ENCODE assay signal across 14 cellular contexts in genomic region chr11:16811136-16812020, GRCh38.
"Had no signal": no experiment of that assay in that cellular context is flagged by ENCODE, and none has a peak within 500 bp of the region (broad histone marks: within the 10 kb centered on the region; RNA-seq: fewer than 3 reads in every experiment).

No MANE protein-coding gene starts in this region.

- H3K36me3 Mint-ChIP-seq: activated naive CD8-positive, alpha-beta T cell treated with anti-CD3 and anti-CD28 coated beads, Interleukin-2, amount 10 ng/mL, durations not matched to agents 7 days and 5 days; immature natural killer cell had no signal

- H3K36me3 ChIP-seq: SJCRH30 had no signal

- H3K4me1 Mint-ChIP-seq: immature natural killer cell had no signal

- H3K27ac ChIP-seq: SJCRH30 had no signal

- H3K4me3 ChIP-seq: gastroesophageal sphincter, pancreas, SJCRH30, upper lobe of left lung had no signal

- H3K4me3 Mint-ChIP-seq: activated naive CD8-positive, alpha-beta T cell treated with anti-CD3 and anti-CD28 coated beads, Interleukin-2, amount 10 ng/mL, durations not matched to agents 7 days and 5 days; activated T-cell treated with anti-CD3 and anti-CD28 coated beads, Interleukin-2, amount 50 U/mL, for 4 hours; immature natural killer cell; nephron; T-helper 2 cell treated with Interferon-gamma antibody and Interleukin-4, amounts not matched to agents 5 μg/mL and 100 μg/mL, for 36 hours had no signal

- H3K9me3 ChIP-seq: gastroesophageal sphincter, pancreas, SJCRH30, upper lobe of left lung had no signal

- H3K27ac Mint-ChIP-seq: activated naive CD8-positive, alpha-beta T cell treated with anti-CD3 and anti-CD28 coated beads, Interleukin-2, amount 10 ng/mL, durations not matched to agents 7 days and 5 days; immature natural killer cell; T-helper 2 cell treated with Interferon-gamma antibody and Interleukin-4, amounts not matched to agents 5 μg/mL and 100 μg/mL, for 36 hours had no signal

- ATAC-seq: activated CD4-positive, CD25-positive, alpha-beta regulatory T cell treated with anti-CD3 and anti-CD28 coated beads, Interleukin-2, amount 50 U/mL, for 24 hours; activated T-cell treated with anti-CD3 and anti-CD28 coated beads, Interleukin-2, amount 50 U/mL, for 4 hours; gastroesophageal sphincter; left colon had no signal

- DNase-seq: activated CD4-positive, alpha-beta T cell treated with anti-CD3 and anti-CD28 coated beads, Interleukin-2, amount 50 U/mL, for 4 hours; activated gamma-delta T cell; activated naive CD8-positive, alpha-beta T cell treated with anti-CD3 and anti-CD28 coated beads, Interleukin-2, amount 10 ng/mL, durations not matched to agents 7 days and 5 days; activated T-cell treated with anti-CD3 and anti-CD28 coated beads, Interleukin-2, amount 50 U/mL, for 4 hours; effector CD4-positive, alpha-beta T cell; immature natural killer cell; left colon; SJCRH30 had no signal

- H3K27me3 ChIP-seq: gastroesophageal sphincter, pancreas, upper lobe of left lung had no signal

- H3K9me3 Mint-ChIP-seq: activated naive CD8-positive, alpha-beta T cell treated with anti-CD3 and anti-CD28 coated beads, Interleukin-2, amount 10 ng/mL, durations not matched to agents 7 days and 5 days; activated T-cell treated with anti-CD3 and anti-CD28 coated beads, Interleukin-2, amount 50 U/mL, for 4 hours; immature natural killer cell; nephron; T-helper 2 cell treated with Interferon-gamma antibody and Interleukin-4, amounts not matched to agents 5 μg/mL and 100 μg/mL, for 36 hours had no signal
